Comparison of ENCODE assay signal across 2 cellular contexts in genomic region chr10:70684374-70684773, GRCh38.
TF ChIP-seq lines count a peak whose summit lies in the region.

No MANE protein-coding gene starts in this region.

TF ChIP-seq in HepG2, 621 proteins besides CTCF, POLR2A, EP300 and RAD21:
- peak; percentile 58; the same call in 1 of the 2 replicates for TF ChIP-seq ZNF629 (CRISPR knock-in tag; conservative IDR thresholded peaks at IDR 0.05)
- no peak for TF ChIP-seq MZF1 (CRISPR knock-in tag; IDR thresholded peaks at IDR 0.05; ENCODE audit: borderline replicate concordance)
TF ChIP-seq in HepG2: peak in this region for 1.

TF ChIP-seq in K562, 482 proteins besides CTCF, POLR2A, EP300 and RAD21:
- no peak for TF ChIP-seq USF1 (CRISPR knock-in tag; IDR thresholded peaks at IDR 0.05)
- no peak for TF ChIP-seq MEF2A (IDR thresholded peaks at IDR 0.05; ENCODE audit: control insufficient read depth, low read depth, low read length)
- no peak for TF ChIP-seq KDM2B (CRISPR knock-in tag; IDR thresholded peaks at IDR 0.05)
- TF ChIP-seq KDM1A (IDR thresholded peaks at IDR 0.05), result peak in 1 of 2 experiments; percentile 84; a peak in 3 of 4 replicates
- no peak for TF ChIP-seq ZNF75A (CRISPR knock-in tag; IDR thresholded peaks at IDR 0.05)
- no peak for TF ChIP-seq RBM14 (IDR thresholded peaks at IDR 0.05; ENCODE audit: borderline replicate concordance, insufficient read depth, low read depth, low read length)
- TF ChIP-seq SAP30 (IDR thresholded peaks at IDR 0.05; ENCODE audit: borderline replicate concordance, insufficient read depth, low read depth, low read length, poor library complexity, severe bottlenecking), result no peak
- no peak for TF ChIP-seq SAFB2 (IDR thresholded peaks at IDR 0.05; ENCODE audit: borderline replicate concordance, low read depth, low read length, severe bottlenecking)
- no peak for TF ChIP-seq ELF1 (tag; IDR thresholded peaks at IDR 0.05)
- TF ChIP-seq E2F5 (CRISPR knock-in tag; IDR thresholded peaks at IDR 0.05), result no peak
- TF ChIP-seq, protein P1, sequence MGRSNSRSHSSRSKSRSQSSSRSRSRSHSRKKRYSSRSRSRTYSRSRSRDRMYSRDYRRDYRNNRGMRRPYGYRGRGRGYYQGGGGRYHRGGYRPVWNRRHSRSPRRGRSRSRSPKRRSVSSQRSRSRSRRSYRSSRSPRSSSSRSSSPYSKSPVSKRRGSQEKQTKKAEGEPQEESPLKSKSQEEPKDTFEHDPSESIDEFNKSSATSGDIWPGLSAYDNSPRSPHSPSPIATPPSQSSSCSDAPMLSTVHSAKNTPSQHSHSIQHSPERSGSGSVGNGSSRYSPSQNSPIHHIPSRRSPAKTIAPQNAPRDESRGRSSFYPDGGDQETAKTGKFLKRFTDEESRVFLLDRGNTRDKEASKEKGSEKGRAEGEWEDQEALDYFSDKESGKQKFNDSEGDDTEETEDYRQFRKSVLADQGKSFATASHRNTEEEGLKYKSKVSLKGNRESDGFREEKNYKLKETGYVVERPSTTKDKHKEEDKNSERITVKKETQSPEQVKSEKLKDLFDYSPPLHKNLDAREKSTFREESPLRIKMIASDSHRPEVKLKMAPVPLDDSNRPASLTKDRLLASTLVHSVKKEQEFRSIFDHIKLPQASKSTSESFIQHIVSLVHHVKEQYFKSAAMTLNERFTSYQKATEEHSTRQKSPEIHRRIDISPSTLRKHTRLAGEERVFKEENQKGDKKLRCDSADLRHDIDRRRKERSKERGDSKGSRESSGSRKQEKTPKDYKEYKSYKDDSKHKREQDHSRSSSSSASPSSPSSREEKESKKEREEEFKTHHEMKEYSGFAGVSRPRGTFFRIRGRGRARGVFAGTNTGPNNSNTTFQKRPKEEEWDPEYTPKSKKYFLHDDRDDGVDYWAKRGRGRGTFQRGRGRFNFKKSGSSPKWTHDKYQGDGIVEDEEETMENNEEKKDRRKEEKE (IDR thresholded peaks at IDR 0.05; ENCODE audit: borderline replicate concordance in 1 of 2, control insufficient read depth in 1 of 2, low read depth in 2 of 2, low read length in 1 of 2), result no peak
- TF ChIP-seq KLF16 (IDR thresholded peaks at IDR 0.05), result no peak
- peak in 1 of 2 experiments; percentile 20; a peak in 2 of 4 replicates for TF ChIP-seq RCOR1 (IDR thresholded peaks at IDR 0.05; ENCODE audit: borderline replicate concordance in 1 of 2, low read depth in 2 of 2, low read length in 2 of 2)
- no peak for TF ChIP-seq FOXJ2 (tag; IDR thresholded peaks at IDR 0.05)
- TF ChIP-seq ZNF445 (CRISPR knock-in tag; IDR thresholded peaks at IDR 0.05; ENCODE audit: low read depth), result no peak
- TF ChIP-seq, protein P2, sequence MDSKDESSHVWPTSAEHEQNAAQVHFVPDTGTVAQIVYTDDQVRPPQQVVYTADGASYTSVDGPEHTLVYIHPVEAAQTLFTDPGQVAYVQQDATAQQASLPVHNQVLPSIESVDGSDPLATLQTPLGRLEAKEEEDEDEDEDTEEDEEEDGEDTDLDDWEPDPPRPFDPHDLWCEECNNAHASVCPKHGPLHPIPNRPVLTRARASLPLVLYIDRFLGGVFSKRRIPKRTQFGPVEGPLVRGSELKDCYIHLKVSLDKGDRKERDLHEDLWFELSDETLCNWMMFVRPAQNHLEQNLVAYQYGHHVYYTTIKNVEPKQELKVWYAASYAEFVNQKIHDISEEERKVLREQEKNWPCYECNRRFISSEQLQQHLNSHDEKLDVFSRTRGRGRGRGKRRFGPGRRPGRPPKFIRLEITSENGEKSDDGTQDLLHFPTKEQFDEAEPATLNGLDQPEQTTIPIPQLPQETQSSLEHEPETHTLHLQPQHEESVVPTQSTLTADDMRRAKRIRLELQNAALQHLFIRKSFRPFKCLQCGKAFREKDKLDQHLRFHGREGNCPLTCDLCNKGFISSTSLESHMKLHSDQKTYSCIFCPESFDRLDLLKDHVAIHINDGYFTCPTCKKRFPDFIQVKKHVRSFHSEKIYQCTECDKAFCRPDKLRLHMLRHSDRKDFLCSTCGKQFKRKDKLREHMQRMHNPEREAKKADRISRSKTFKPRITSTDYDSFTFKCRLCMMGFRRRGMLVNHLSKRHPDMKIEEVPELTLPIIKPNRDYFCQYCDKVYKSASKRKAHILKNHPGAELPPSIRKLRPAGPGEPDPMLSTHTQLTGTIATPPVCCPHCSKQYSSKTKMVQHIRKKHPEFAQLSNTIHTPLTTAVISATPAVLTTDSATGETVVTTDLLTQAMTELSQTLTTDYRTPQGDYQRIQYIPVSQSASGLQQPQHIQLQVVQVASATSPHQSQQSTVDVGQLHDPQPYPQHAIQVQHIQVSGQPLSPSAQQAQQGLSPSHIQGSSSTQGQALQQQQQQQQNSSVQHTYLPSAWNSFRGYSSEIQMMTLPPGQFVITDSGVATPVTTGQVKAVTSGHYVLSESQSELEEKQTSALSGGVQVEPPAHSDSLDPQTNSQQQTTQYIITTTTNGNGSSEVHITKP (IDR thresholded peaks at IDR 0.05; ENCODE audit: partially characterized antibody), result peak; percentile 68
- TF ChIP-seq HMG20B (CRISPR knock-in tag; IDR thresholded peaks at IDR 0.05), result no peak
- no peak for TF ChIP-seq HDGF (IDR thresholded peaks at IDR 0.05)
- TF ChIP-seq HDAC2 (IDR thresholded peaks at IDR 0.05), result peak; percentile 68; the same call in 1 of the 2 replicates
- TF ChIP-seq EHMT2 (IDR thresholded peaks at IDR 0.05), result no peak
- no peak for TF ChIP-seq ZNF561 (CRISPR knock-in tag; conservative IDR thresholded peaks at IDR 0.05)
- no peak for TF ChIP-seq COPS2 (conservative IDR thresholded peaks at IDR 0.05)
- TF ChIP-seq CBX3 (IDR thresholded peaks at IDR 0.05; ENCODE audit: borderline replicate concordance in 1 of 2, low read length in 2 of 2), result 0 out of 3 replicates have a peak, but pooled peaks of 1 of the 2 experiments have one; percentile 56
- TF ChIP-seq ZNF274 (IDR thresholded peaks at IDR 0.05; ENCODE audit: borderline replicate concordance, low read depth, low read length), result no peak
- no peak for TF ChIP-seq SRF (CRISPR knock-in tag; IDR thresholded peaks at IDR 0.05)
- TF ChIP-seq ZNF280B (CRISPR knock-in tag; IDR thresholded peaks at IDR 0.05), result no peak
- no peak for TF ChIP-seq GABPB1 (CRISPR knock-in tag; IDR thresholded peaks at IDR 0.05)
- peak; percentile 95 for TF ChIP-seq BCOR (IDR thresholded peaks at IDR 0.05)
- peak; percentile 85; the same call in 1 of the 2 replicates for TF ChIP-seq ADNP (tag; IDR thresholded peaks at IDR 0.05)
- TF ChIP-seq NCOA4 (IDR thresholded peaks at IDR 0.05; ENCODE audit: partially characterized antibody), result no peak
- TF ChIP-seq RBM25 (IDR thresholded peaks at IDR 0.05; ENCODE audit: low read depth, low read length, severe bottlenecking), result peak; percentile 87
TF ChIP-seq in K562: peak in this region for 8.
